1 cellular context compared by ENCODE assay signal in the genomic region with DNA sequence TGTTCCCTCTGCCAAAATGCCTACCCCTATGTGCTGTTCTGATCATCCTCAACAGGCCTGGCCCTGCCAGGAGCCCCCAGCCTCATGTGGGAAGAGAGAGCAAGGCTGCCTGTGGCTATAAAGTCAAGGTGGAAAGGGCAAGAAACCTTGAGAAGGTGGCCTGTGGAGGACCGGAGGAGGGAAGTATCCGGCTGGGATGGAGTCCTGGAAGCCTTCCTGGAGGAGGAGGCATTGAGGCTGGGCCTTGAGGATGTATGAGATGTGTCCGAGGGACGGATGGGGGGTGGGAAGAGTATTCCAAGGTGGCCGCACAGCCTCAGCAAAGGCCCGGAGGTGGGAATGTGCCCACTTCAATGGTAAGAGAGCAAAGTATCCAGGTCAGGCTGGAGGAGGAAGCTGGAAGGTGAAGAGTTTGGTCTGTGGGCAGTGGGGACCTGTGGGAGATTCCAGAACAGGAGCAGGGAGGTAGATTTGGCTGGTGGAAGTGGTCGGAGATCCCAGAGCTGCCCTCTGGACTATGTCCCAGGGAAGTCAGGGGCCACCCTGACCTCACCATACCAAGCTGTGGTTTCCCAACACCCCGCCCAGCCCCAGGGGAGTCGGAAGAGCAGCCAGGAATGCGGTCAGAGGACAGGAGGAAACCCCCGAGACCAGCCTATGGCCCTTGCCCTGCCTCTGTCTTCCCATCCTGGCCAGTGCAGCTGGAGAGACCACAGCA.
TF ChIP-seq lines count a peak whose summit lies in the region.

No MANE protein-coding gene starts in this region.

TF ChIP-seq in liver, 16 proteins besides CTCF, POLR2A, EP300 and RAD21 (continued from another document):
- TF ChIP-seq, protein P1, sequence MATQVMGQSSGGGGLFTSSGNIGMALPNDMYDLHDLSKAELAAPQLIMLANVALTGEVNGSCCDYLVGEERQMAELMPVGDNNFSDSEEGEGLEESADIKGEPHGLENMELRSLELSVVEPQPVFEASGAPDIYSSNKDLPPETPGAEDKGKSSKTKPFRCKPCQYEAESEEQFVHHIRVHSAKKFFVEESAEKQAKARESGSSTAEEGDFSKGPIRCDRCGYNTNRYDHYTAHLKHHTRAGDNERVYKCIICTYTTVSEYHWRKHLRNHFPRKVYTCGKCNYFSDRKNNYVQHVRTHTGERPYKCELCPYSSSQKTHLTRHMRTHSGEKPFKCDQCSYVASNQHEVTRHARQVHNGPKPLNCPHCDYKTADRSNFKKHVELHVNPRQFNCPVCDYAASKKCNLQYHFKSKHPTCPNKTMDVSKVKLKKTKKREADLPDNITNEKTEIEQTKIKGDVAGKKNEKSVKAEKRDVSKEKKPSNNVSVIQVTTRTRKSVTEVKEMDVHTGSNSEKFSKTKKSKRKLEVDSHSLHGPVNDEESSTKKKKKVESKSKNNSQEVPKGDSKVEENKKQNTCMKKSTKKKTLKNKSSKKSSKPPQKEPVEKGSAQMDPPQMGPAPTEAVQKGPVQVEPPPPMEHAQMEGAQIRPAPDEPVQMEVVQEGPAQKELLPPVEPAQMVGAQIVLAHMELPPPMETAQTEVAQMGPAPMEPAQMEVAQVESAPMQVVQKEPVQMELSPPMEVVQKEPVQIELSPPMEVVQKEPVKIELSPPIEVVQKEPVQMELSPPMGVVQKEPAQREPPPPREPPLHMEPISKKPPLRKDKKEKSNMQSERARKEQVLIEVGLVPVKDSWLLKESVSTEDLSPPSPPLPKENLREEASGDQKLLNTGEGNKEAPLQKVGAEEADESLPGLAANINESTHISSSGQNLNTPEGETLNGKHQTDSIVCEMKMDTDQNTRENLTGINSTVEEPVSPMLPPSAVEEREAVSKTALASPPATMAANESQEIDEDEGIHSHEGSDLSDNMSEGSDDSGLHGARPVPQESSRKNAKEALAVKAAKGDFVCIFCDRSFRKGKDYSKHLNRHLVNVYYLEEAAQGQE (IDR thresholded peaks at IDR 0.05) = no peak
- TF ChIP-seq, protein P2, sequence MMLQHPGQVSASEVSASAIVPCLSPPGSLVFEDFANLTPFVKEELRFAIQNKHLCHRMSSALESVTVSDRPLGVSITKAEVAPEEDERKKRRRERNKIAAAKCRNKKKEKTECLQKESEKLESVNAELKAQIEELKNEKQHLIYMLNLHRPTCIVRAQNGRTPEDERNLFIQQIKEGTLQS (IDR thresholded peaks at IDR 0.05) = no peak
- TF ChIP-seq FOXA1 (IDR thresholded peaks at IDR 0.05) (no peak), EGR1 (IDR thresholded peaks at IDR 0.05; ENCODE audit: low read depth in 2 of 2) (peak in 1 of 2 donors; percentile 45)
